ENCODE assay signal across 1 cellular context in the genomic region with DNA sequence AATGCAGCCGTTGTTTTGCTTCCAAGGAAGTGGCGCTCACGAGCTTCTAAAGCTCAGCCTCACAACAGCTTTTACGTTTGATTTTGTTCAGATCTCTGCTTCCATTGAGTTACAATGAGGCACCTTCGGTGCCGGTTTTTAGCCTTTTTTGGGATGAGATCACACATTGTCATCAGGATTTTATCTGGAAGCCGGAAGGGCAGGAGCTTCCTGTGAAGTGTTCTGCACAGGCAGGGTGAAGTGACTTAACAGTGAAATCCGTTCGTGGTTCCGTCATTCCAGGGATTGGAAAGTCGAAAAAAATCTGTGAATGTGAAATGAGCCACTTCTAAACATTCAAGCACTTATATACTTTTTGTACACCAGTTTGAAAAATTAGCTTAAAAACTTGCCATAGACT.
TF ChIP-seq lines count a peak whose summit lies in the region.

No MANE protein-coding gene starts in this region.

TF ChIP-seq in H1, 55 proteins besides CTCF, POLR2A, EP300 and RAD21 (continued from another document):
- TF ChIP-seq CTBP2 (IDR thresholded peaks at IDR 0.05; ENCODE audit: borderline replicate concordance, insufficient read depth, insufficient read length, low read length) = no peak
- TF ChIP-seq EGR1 (IDR thresholded peaks at IDR 0.05; ENCODE audit: borderline replicate concordance, low read depth, low read length) = no peak
- TF ChIP-seq CBX5 (IDR thresholded peaks at IDR 0.05; ENCODE audit: low read depth, low read length) = no peak
